In the genomic region with DNA sequence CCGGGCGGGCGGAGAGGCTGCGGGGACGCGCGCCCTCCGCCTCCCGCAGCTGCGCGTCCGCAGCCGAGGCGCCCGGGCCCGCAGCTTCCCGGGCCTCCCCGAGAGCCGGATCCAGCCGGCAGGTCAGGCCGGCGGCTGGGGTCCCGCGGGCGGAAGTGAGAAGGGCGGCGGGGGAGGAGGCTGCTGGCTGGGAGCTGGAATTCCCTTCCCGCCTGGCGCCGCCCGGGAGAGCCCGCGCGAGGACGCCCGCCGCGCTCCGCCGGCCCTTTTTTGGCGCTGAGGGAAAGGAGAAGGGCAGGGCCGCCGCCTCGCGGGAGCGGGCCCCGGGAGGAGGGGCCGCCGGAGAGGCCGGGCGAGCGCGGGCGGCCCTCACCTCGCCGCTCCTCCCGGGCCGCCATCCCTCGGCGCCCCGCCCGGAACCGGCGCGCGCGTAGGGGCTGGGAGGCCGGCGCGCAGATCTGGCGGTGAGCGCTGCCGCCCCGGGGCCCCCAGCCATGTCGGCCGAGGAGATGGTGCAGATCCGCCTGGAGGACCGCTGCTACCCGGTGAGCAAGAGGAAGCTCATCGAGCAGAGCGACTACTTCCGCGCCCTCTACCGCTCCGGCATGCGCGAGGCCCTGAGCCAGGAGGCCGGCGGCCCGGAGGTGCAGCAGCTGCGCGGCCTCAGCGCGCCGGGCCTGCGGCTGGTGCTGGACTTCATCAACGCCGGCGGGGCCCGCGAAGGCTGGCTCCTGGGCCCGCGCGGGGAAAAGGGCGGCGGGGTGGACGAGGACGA, we compare ENCODE assay signal across 1 cellular context.
TF ChIP-seq lines count a peak whose summit lies in the region.

A gene with protein sequence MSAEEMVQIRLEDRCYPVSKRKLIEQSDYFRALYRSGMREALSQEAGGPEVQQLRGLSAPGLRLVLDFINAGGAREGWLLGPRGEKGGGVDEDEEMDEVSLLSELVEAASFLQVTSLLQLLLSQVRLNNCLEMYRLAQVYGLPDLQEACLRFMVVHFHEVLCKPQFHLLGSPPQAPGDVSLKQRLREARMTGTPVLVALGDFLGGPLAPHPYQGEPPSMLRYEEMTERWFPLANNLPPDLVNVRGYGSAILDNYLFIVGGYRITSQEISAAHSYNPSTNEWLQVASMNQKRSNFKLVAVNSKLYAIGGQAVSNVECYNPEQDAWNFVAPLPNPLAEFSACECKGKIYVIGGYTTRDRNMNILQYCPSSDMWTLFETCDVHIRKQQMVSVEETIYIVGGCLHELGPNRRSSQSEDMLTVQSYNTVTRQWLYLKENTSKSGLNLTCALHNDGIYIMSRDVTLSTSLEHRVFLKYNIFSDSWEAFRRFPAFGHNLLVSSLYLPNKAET (plus strand): TSS at position 397 of the 775 bp plus-strand sequence. CDS start 98 bp downstream, at position 495.
A gene (minus strand): TSS at position 400 of the 775 bp plus-strand sequence. CDS start 8,960 bp downstream, outside the sequence.

TF ChIP-seq in K562, 482 proteins besides CTCF, POLR2A, EP300 and RAD21 (continued from another document):
- TF ChIP-seq, protein P1, sequence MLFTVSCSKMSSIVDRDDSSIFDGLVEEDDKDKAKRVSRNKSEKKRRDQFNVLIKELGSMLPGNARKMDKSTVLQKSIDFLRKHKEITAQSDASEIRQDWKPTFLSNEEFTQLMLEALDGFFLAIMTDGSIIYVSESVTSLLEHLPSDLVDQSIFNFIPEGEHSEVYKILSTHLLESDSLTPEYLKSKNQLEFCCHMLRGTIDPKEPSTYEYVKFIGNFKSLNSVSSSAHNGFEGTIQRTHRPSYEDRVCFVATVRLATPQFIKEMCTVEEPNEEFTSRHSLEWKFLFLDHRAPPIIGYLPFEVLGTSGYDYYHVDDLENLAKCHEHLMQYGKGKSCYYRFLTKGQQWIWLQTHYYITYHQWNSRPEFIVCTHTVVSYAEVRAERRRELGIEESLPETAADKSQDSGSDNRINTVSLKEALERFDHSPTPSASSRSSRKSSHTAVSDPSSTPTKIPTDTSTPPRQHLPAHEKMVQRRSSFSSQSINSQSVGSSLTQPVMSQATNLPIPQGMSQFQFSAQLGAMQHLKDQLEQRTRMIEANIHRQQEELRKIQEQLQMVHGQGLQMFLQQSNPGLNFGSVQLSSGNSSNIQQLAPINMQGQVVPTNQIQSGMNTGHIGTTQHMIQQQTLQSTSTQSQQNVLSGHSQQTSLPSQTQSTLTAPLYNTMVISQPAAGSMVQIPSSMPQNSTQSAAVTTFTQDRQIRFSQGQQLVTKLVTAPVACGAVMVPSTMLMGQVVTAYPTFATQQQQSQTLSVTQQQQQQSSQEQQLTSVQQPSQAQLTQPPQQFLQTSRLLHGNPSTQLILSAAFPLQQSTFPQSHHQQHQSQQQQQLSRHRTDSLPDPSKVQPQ (CRISPR knock-in tag; IDR thresholded peaks at IDR 0.05; ENCODE audit: borderline replicate concordance), result no peak
- no peak for TF ChIP-seq ZNF316 (IDR thresholded peaks at IDR 0.05)
- no peak for TF ChIP-seq SRSF3 (IDR thresholded peaks at IDR 0.05; ENCODE audit: insufficient read depth, low read length)
- TF ChIP-seq, protein P2, sequence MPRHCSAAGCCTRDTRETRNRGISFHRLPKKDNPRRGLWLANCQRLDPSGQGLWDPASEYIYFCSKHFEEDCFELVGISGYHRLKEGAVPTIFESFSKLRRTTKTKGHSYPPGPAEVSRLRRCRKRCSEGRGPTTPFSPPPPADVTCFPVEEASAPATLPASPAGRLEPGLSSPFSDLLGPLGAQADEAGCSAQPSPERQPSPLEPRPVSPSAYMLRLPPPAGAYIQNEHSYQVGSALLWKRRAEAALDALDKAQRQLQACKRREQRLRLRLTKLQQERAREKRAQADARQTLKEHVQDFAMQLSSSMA (CRISPR knock-in tag; IDR thresholded peaks at IDR 0.05), result 0 out of 2 replicates have a peak, but pooled peaks have one; percentile 44
- peak; percentile 77 for TF ChIP-seq PHF20 (IDR thresholded peaks at IDR 0.05; ENCODE audit: partially characterized antibody)
- TF ChIP-seq, protein P3, sequence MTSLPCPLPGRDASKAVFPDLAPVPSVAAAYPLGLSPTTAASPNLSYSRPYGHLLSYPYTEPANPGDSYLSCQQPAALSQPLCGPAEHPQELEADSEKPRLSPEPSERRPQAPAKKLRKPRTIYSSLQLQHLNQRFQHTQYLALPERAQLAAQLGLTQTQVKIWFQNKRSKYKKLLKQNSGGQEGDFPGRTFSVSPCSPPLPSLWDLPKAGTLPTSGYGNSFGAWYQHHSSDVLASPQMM (CRISPR knock-in tag; IDR thresholded peaks at IDR 0.05), result no peak
